21 cellular contexts compared by ENCODE assay signal in genomic region chr22:30182365-30182764, GRCh38.
DNase-seq lines count a peak whose midpoint lies in the region; TF ChIP-seq lines count a peak whose summit lies in the region.
"Had no signal": no experiment of that assay in that cellular context is flagged by ENCODE, and none has a peak within 500 bp of the region (broad histone marks: within the 10 kb centered on the region; RNA-seq: fewer than 3 reads in every experiment).

No MANE protein-coding gene starts in this region.

- H3F3A ChIP-seq in SK-N-SH (replicated peaks; ENCODE audit: insufficient read depth): peaks cover 10% of the 10 kb centered on the region

- H2BK15ac ChIP-seq in mesenchymal stem cell (ENCODE audit: low read depth, poor library complexity, severe bottlenecking): no peak overlapping the region

- H3K4me1 ChIP-seq in mesenchymal stem cell (ENCODE audit: control insufficient read depth, insufficient read depth, low read depth, low read length) (peaks cover 9% of the 10 kb centered on the region), SK-N-SH (ENCODE audit: control insufficient read depth in 1 of 2, insufficient read depth in 2 of 2, low read depth in 1 of 2, low read length in 1 of 2) (peaks cover 0 to 5% of the 10 kb centered on the region in 2 experiments; a peak in 2 of 4 replicates), colonic mucosa (no peaks in the 10 kb centered on the region)
- H3K4me1 ChIP-seq: prostate gland had no signal

- peak overlapping the region in 1 of 2 experiments; percentile 93 for H3K4ac ChIP-seq in mesenchymal stem cell (ENCODE audit: low read depth in 1 of 2, low read length in 2 of 2)

- intact Hi-C loops in activated CD4-positive, alpha-beta T cell treated with anti-CD3 and anti-CD28 coated beads, Interleukin-2, amount 10 ng/mL, durations not matched to agents 24 days and 14 days (cut with micrococcal nuclease): no loop called here
- intact Hi-C loops in activated T-helper 1 cell treated with anti-CD3 and anti-CD28 coated beads, Interleukin-12 subunit alpha, Interleukin-12 subunit beta, Interleukin-2, Interleukin-4 antibody, amounts not matched to agents 30 ng/mL and 10 ng/mL and 1 ng/mL, durations not matched to agents 14 hours and 24 hours and 36 hours (cut with micrococcal nuclease): no loop called here
- intact Hi-C loops in colonic mucosa (cut with DNase I): no loop called here

- no peaks in the 10 kb centered on the region for H3K36me3 Mint-ChIP-seq in activated CD4-positive, alpha-beta T cell treated with anti-CD3 and anti-CD28 coated beads, Interleukin-2, amount 10 ng/mL, durations not matched to agents 24 days and 14 days (ENCODE audit: low read depth)
- H3K36me3 Mint-ChIP-seq in activated T-helper 1 cell treated with anti-CD3 and anti-CD28 coated beads, Interleukin-12 subunit alpha, Interleukin-12 subunit beta, Interleukin-2, Interleukin-4 antibody, amounts not matched to agents 30 ng/mL and 10 ng/mL and 1 ng/mL, durations not matched to agents 14 hours and 24 hours and 36 hours (ENCODE audit: low read depth): peaks cover 2% of the 10 kb centered on the region
- no peaks in the 10 kb centered on the region for H3K36me3 Mint-ChIP-seq in immature natural killer cell
- H3K36me3 Mint-ChIP-seq: activated naive CD4-positive, alpha-beta T cell treated with anti-CD3 and anti-CD28 coated beads, Interleukin-2, amount 50 U/mL, for 24 hours; CD4-positive, CD25-positive, alpha-beta regulatory T cell; natural killer cell had no signal

- no peaks in the 10 kb centered on the region for H3K79me2 ChIP-seq in SK-N-SH (ENCODE audit: insufficient read depth)

- H2BK5ac ChIP-seq in mesenchymal stem cell (ENCODE audit: low read depth, low read length, poor library complexity, severe bottlenecking): no peak overlapping the region

- H3K9me3 ChIP-seq in mesenchymal stem cell (ENCODE audit: control insufficient read depth, low read length): no peaks in the 10 kb centered on the region
- H3K9me3 ChIP-seq in SK-N-SH: no peaks in the 10 kb centered on the region
- H3K9me3 ChIP-seq in colonic mucosa: no peaks in the 10 kb centered on the region
- H3K9me3 ChIP-seq: prostate gland, stomach had no signal

- H2BK120ac ChIP-seq in mesenchymal stem cell (ENCODE audit: low read depth, low read length): no peak overlapping the region

- H2AFZ ChIP-seq in mesenchymal stem cell (ENCODE audit: low read depth, low read length) (no peak overlapping the region), SK-N-SH (ENCODE audit: low read depth) (no peak overlapping the region)
- H2AFZ ChIP-seq: GM23338 had no signal

- H3K18ac ChIP-seq in mesenchymal stem cell (ENCODE audit: low read depth in 1 of 2, low read length in 2 of 2): peak overlapping the region in 1 of 2 experiments; percentile 93

- H3K27ac ChIP-seq in mesenchymal stem cell (ENCODE audit: low read length, poor library complexity, severe bottlenecking) (peak overlapping the region; percentile 77), SK-N-SH (ENCODE audit: low read depth in 2 of 2, low read length in 1 of 2) (no peak overlapping the region), colonic mucosa (no peak overlapping the region)
- H3K27ac ChIP-seq: brain microvascular endothelial cell, prostate gland, stomach, WERI-Rb-1 had no signal

- no peak overlapping the region for H4K91ac ChIP-seq in mesenchymal stem cell (ENCODE audit: low read length)

- no peaks in the 10 kb centered on the region for H3K79me1 ChIP-seq in mesenchymal stem cell (replicated peaks; ENCODE audit: low read length, poor library complexity, severe bottlenecking)

- TF ChIP-seq CTCF in SK-N-SH (IDR thresholded peaks at IDR 0.05): no peak
- TF ChIP-seq CTCF in colonic mucosa (IDR thresholded peaks at IDR 0.05): no peak

- peaks cover 84% of the 10 kb centered on the region for H3K4me1 Mint-ChIP-seq in activated CD4-positive, alpha-beta T cell treated with anti-CD3 and anti-CD28 coated beads, Interleukin-2, amount 10 ng/mL, durations not matched to agents 24 days and 14 days
- peaks cover 96% of the 10 kb centered on the region for H3K4me1 Mint-ChIP-seq in activated T-helper 1 cell treated with anti-CD3 and anti-CD28 coated beads, Interleukin-12 subunit alpha, Interleukin-12 subunit beta, Interleukin-2, Interleukin-4 antibody, amounts not matched to agents 30 ng/mL and 10 ng/mL and 1 ng/mL, durations not matched to agents 14 hours and 24 hours and 36 hours (ENCODE audit: low read depth)
- H3K4me1 Mint-ChIP-seq in immature natural killer cell: peaks cover 3 to 9% of the 10 kb centered on the region in 2 donors

- no peaks in the 10 kb centered on the region for H3K27me3 ChIP-seq in mesenchymal stem cell (ENCODE audit: control insufficient read depth in 1 of 2, insufficient read depth in 1 of 2, low read length in 2 of 2)
- no peaks in the 10 kb centered on the region for H3K27me3 ChIP-seq in SK-N-SH (ENCODE audit: insufficient read depth)
- no peaks in the 10 kb centered on the region for H3K27me3 ChIP-seq in colonic mucosa
- H3K27me3 ChIP-seq: brain microvascular endothelial cell, stomach had no signal

- no peak for DNase-seq in activated CD4-positive, alpha-beta T cell treated with anti-CD3 and anti-CD28 coated beads, Interleukin-2, amount 10 ng/mL, durations not matched to agents 24 days and 14 days
- no peak for DNase-seq in activated CD4-positive, alpha-beta T cell treated with anti-CD3 and anti-CD28 coated beads, Interleukin-2, amount 50 U/mL, for 48 hours
- peak; percentile 38 for DNase-seq in NCI-H2196 treated with DMSO at 0.1 percent for 48 hours (lab: John Stamatoyannopoulos, UW; ENCODE audit: unreplicated experiment)
- no peak for DNase-seq in activated T-helper 1 cell treated with anti-CD3 and anti-CD28 coated beads, Interleukin-12 subunit alpha, Interleukin-12 subunit beta, Interleukin-2, Interleukin-4 antibody, amounts not matched to agents 30 ng/mL and 10 ng/mL and 1 ng/mL, durations not matched to agents 14 hours and 24 hours and 36 hours (ENCODE audit: low spot score)
- DNase-seq in mesenchymal stem cell: peak; percentile 73
- DNase-seq in immature natural killer cell: no peak
- no peak for DNase-seq in SK-N-SH
- DNase-seq in colonic mucosa: no peak
- DNase-seq: brain microvascular endothelial cell; CD4-positive, CD25-positive, alpha-beta regulatory T cell; glutamatergic neuron; Kasumi-1; natural killer cell; NCI-H1417; NCI-H226; PC-3; stomach; WERI-Rb-1 had no signal

- POLR2A ChIA-PET in SK-N-SH (lab: Yijun Ruan, JAX): no interaction called here

- H4K8ac ChIP-seq in mesenchymal stem cell (ENCODE audit: low read length): no peak overlapping the region

- peaks cover 4% of the 10 kb centered on the region for H3K9me3 Mint-ChIP-seq in activated CD4-positive, alpha-beta T cell treated with anti-CD3 and anti-CD28 coated beads, Interleukin-2, amount 10 ng/mL, durations not matched to agents 24 days and 14 days
- no peaks in the 10 kb centered on the region for H3K9me3 Mint-ChIP-seq in activated T-helper 1 cell treated with anti-CD3 and anti-CD28 coated beads, Interleukin-12 subunit alpha, Interleukin-12 subunit beta, Interleukin-2, Interleukin-4 antibody, amounts not matched to agents 30 ng/mL and 10 ng/mL and 1 ng/mL, durations not matched to agents 14 hours and 24 hours and 36 hours
- H3K9me3 Mint-ChIP-seq in immature natural killer cell: no peaks in the 10 kb centered on the region
- H3K9me3 Mint-ChIP-seq: activated naive CD4-positive, alpha-beta T cell treated with anti-CD3 and anti-CD28 coated beads, Interleukin-2, amount 50 U/mL, for 24 hours; CD4-positive, CD25-positive, alpha-beta regulatory T cell; GM23338; natural killer cell had no signal

- no peaks in the 10 kb centered on the region for H3K9me2 ChIP-seq in SK-N-SH

- no peak for TF ChIP-seq RAD21 in SK-N-SH (IDR thresholded peaks at IDR 0.05; ENCODE audit: low read length)

- peak overlapping the region; percentile 88 for H3K27ac Mint-ChIP-seq in activated CD4-positive, alpha-beta T cell treated with anti-CD3 and anti-CD28 coated beads, Interleukin-2, amount 10 ng/mL, durations not matched to agents 24 days and 14 days
- peak overlapping the region; percentile 65 for H3K27ac Mint-ChIP-seq in activated T-helper 1 cell treated with anti-CD3 and anti-CD28 coated beads, Interleukin-12 subunit alpha, Interleukin-12 subunit beta, Interleukin-2, Interleukin-4 antibody, amounts not matched to agents 30 ng/mL and 10 ng/mL and 1 ng/mL, durations not matched to agents 14 hours and 24 hours and 36 hours
- H3K27ac Mint-ChIP-seq in immature natural killer cell: peak overlapping the region in 1 of 6 donors; percentile 27
- H3K27ac Mint-ChIP-seq: activated naive CD4-positive, alpha-beta T cell treated with anti-CD3 and anti-CD28 coated beads, Interleukin-2, amount 50 U/mL, for 24 hours; GM23338; natural killer cell had no signal

- H3K9ac ChIP-seq in mesenchymal stem cell (ENCODE audit: low read length) (no peak overlapping the region), SK-N-SH (no peak overlapping the region), colonic mucosa (ENCODE audit: low read depth in 2 of 2, low read length in 2 of 2) (no peak overlapping the region)

- 56% methylated on average over 3 of the region's 4 CpGs for WGBS in mesenchymal stem cell
- 97% methylated on average over 4 of the region's 4 CpGs for WGBS in SK-N-SH (ENCODE audit: low lambda C conversion rate)

- H3K23ac ChIP-seq in mesenchymal stem cell (ENCODE audit: low read length in 2 of 2): no peak overlapping the region

- H2AK5ac ChIP-seq in mesenchymal stem cell (ENCODE audit: low read length, severe bottlenecking): peak overlapping the region; percentile 5

- TF ChIP-seq EP300 in SK-N-SH (IDR thresholded peaks at IDR 0.05; ENCODE audit: borderline replicate concordance in 1 of 2, low read depth in 1 of 2, low read length in 1 of 2): no peak

- no peak overlapping the region for H3K4me2 ChIP-seq in mesenchymal stem cell (ENCODE audit: low read length, poor library complexity, severe bottlenecking)
- no peak overlapping the region for H3K4me2 ChIP-seq in SK-N-SH
- H3K4me2 ChIP-seq: GM23338 had no signal

- H3K14ac ChIP-seq in mesenchymal stem cell (ENCODE audit: low read length in 2 of 2): no peak overlapping the region

- no peaks in the 10 kb centered on the region for H3K36me3 ChIP-seq in mesenchymal stem cell (ENCODE audit: control insufficient read depth in 1 of 2, insufficient read depth in 2 of 2, low read depth in 1 of 2, low read length in 2 of 2)
- no peaks in the 10 kb centered on the region for H3K36me3 ChIP-seq in SK-N-SH (replicated peaks in 1 of 2; ENCODE audit: control insufficient read depth in 1 of 2, insufficient read depth in 2 of 2, low read length in 1 of 2)
- no peaks in the 10 kb centered on the region for H3K36me3 ChIP-seq in colonic mucosa
- H3K36me3 ChIP-seq: brain microvascular endothelial cell, prostate gland, stomach, WERI-Rb-1 had no signal

- H4K20me1 ChIP-seq in SK-N-SH (ENCODE audit: insufficient read depth): no peaks in the 10 kb centered on the region

- H3K4me3 ChIP-seq in mesenchymal stem cell (ENCODE audit: insufficient read depth in 1 of 2, low read depth in 1 of 2, low read length in 2 of 2) (no peak overlapping the region), SK-N-SH (ENCODE audit: low read depth in 2 of 2, low read length in 1 of 2) (no peak overlapping the region), colonic mucosa (no peak overlapping the region)
- H3K4me3 ChIP-seq: GM23338, prostate gland, stomach had no signal

- no peak overlapping the region for H3K4me3 Mint-ChIP-seq in activated CD4-positive, alpha-beta T cell treated with anti-CD3 and anti-CD28 coated beads, Interleukin-2, amount 10 ng/mL, durations not matched to agents 24 days and 14 days
- peak overlapping the region; percentile 22 for H3K4me3 Mint-ChIP-seq in activated T-helper 1 cell treated with anti-CD3 and anti-CD28 coated beads, Interleukin-12 subunit alpha, Interleukin-12 subunit beta, Interleukin-2, Interleukin-4 antibody, amounts not matched to agents 30 ng/mL and 10 ng/mL and 1 ng/mL, durations not matched to agents 14 hours and 24 hours and 36 hours
- no peak overlapping the region for H3K4me3 Mint-ChIP-seq in immature natural killer cell
- H3K4me3 Mint-ChIP-seq: activated naive CD4-positive, alpha-beta T cell treated with anti-CD3 and anti-CD28 coated beads, Interleukin-2, amount 50 U/mL, for 24 hours; CD4-positive, CD25-positive, alpha-beta regulatory T cell; GM23338; natural killer cell had no signal

- CTCF ChIA-PET in SK-N-SH (lab: Yijun Ruan, JAX): interaction anchor here (1.0 to 2.4 kb wide), 2 partner anchors 71 to 74 kb away, joined by 4 to 12 read pairs; no protein-coding TSS in a partner anchor

- no peaks in the 10 kb centered on the region for H3K27me3 Mint-ChIP-seq in activated CD4-positive, alpha-beta T cell treated with anti-CD3 and anti-CD28 coated beads, Interleukin-2, amount 10 ng/mL, durations not matched to agents 24 days and 14 days
- H3K27me3 Mint-ChIP-seq in activated T-helper 1 cell treated with anti-CD3 and anti-CD28 coated beads, Interleukin-12 subunit alpha, Interleukin-12 subunit beta, Interleukin-2, Interleukin-4 antibody, amounts not matched to agents 30 ng/mL and 10 ng/mL and 1 ng/mL, durations not matched to agents 14 hours and 24 hours and 36 hours (ENCODE audit: insufficient read depth): no peaks in the 10 kb centered on the region
- no peaks in the 10 kb centered on the region for H3K27me3 Mint-ChIP-seq in immature natural killer cell (ENCODE audit: low read depth in 3 of 3)
- H3K27me3 Mint-ChIP-seq: activated naive CD4-positive, alpha-beta T cell treated with anti-CD3 and anti-CD28 coated beads, Interleukin-2, amount 50 U/mL, for 24 hours; CD4-positive, CD25-positive, alpha-beta regulatory T cell had no signal

- H2BK12ac ChIP-seq in mesenchymal stem cell (ENCODE audit: low read length in 2 of 2): peak overlapping the region; percentile 22 to 83

Comparison
In these comparisons a context has a peak if more than half of its experiments do, and no peak if none do; other contexts are left out.
1. DNase-seq: peak in NCI-H2196 treated with DMSO at 0.1 percent for 48 hours (single experiment) and mesenchymal stem cell (single experiment); none in activated CD4-positive, alpha-beta T cell treated with anti-CD3 and anti-CD28 coated beads, Interleukin-2, amount 10 ng/mL, durations not matched to agents 24 days and 14 days (single experiment), activated CD4-positive, alpha-beta T cell treated with anti-CD3 and anti-CD28 coated beads, Interleukin-2, amount 50 U/mL, for 48 hours (0 of 2), activated T-helper 1 cell treated with anti-CD3 and anti-CD28 coated beads, Interleukin-12 subunit alpha, Interleukin-12 subunit beta, Interleukin-2, Interleukin-4 antibody, amounts not matched to agents 30 ng/mL and 10 ng/mL and 1 ng/mL, durations not matched to agents 14 hours and 24 hours and 36 hours (single experiment), immature natural killer cell (0 of 3), SK-N-SH (single experiment) and colonic mucosa (single experiment).